23 cellular contexts compared by ENCODE assay signal in the genomic region with DNA sequence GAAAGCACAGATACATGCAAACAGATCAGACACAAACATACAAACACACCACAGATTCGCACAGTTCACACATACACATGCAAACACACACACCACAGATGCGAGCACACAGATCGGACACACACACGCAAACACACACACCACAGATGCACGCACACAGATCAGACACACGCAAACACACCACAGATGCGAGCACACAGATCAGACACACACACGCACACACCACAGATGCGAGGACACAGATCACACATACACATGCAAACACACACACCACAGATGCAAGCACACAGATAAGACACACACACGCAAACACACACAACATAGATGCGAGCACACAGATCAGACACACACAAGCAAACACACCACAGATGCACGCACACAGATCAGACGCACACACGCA.
"Had no signal": no experiment of that assay in that cellular context is flagged by ENCODE, and none has a peak within 500 bp of the region (broad histone marks: within the 10 kb centered on the region; RNA-seq: fewer than 3 reads in every experiment).

No MANE protein-coding gene starts in this region.

- H3K36me3 Mint-ChIP-seq: type B pancreatic cell had no signal

- DNase-seq: activated CD4-positive, alpha-beta T cell treated with anti-CD3 and anti-CD28 coated beads for 4 hours; activated CD4-positive, alpha-beta T cell treated with anti-CD3 and anti-CD28 coated beads, Interleukin-2, amount 50 U/mL, for 4 hours; activated gamma-delta T cell treated with Interleukin-2 at 50 U/mL for 16 hours; activated naive CD4-positive, alpha-beta T cell treated with anti-CD3 and anti-CD28 coated beads, Interleukin-2, amount 50 U/mL, for 16 hours; activated T-cell treated with anti-CD3 and anti-CD28 coated beads for 4 hours; amniotic stem cell; central memory CD4-positive, alpha-beta T cell; hippocampal formation; midbrain; naive thymus-derived CD4-positive, alpha-beta T cell; nucleus accumbens; pancreas; right cardiac atrium; stimulated activated CD4-positive, alpha-beta T cell treated with anti-CD3 and anti-CD28 coated beads, Interleukin-2, amount 100 ng/mL, for 48 hours; stimulated activated naive CD8-positive, alpha-beta T cell treated with anti-CD3 and anti-CD28 coated beads, Interleukin-15, Interleukin-2, amounts not matched to agents 100 U/mL and 50 U/mL, for 24 hours; SW 1271; T-helper 9 cell had no signal

- H3K27ac ChIP-seq: pancreas, thoracic aorta, VCaP had no signal

- H3K9me3 Mint-ChIP-seq: T-helper 1 cell treated with Interleukin-12 subunit alpha and Interleukin-12 subunit beta and Interleukin-4 antibody, amounts not matched to agents 30 μg/mL and 1 μg/mL, for 36 hours; type B pancreatic cell had no signal

- H3K27ac Mint-ChIP-seq: naive thymus-derived CD4-positive, alpha-beta T cell; T-helper 1 cell treated with Interleukin-12 subunit alpha and Interleukin-12 subunit beta and Interleukin-4 antibody, amounts not matched to agents 30 μg/mL and 1 μg/mL, for 36 hours; type B pancreatic cell had no signal

- H3K4me3 Mint-ChIP-seq: naive thymus-derived CD4-positive, alpha-beta T cell; T-helper 1 cell treated with Interleukin-12 subunit alpha and Interleukin-12 subunit beta and Interleukin-4 antibody, amounts not matched to agents 30 μg/mL and 1 μg/mL, for 36 hours; type B pancreatic cell had no signal

- ATAC-seq: esophagus mucosa; naive thymus-derived CD4-positive, alpha-beta T cell; pancreas; right cardiac atrium; stimulated activated naive CD8-positive, alpha-beta T cell treated with anti-CD3 and anti-CD28 coated beads, Interleukin-15, Interleukin-2, amounts not matched to agents 100 U/mL and 50 U/mL, for 24 hours had no signal

- H3K4me1 Mint-ChIP-seq: naive thymus-derived CD4-positive, alpha-beta T cell had no signal

- H3K36me3 ChIP-seq: pancreas, thoracic aorta had no signal

- FAIRE-seq: pancreas, TTC549 had no signal

- H3K9me3 ChIP-seq: pancreas, thoracic aorta had no signal

- H3K27me3 ChIP-seq: pancreas had no signal

- H3K4me3 ChIP-seq: pancreas, thoracic aorta had no signal

- H3K4me1 ChIP-seq: pancreas had no signal
